19 cellular contexts compared by ENCODE assay signal in the genomic region with DNA sequence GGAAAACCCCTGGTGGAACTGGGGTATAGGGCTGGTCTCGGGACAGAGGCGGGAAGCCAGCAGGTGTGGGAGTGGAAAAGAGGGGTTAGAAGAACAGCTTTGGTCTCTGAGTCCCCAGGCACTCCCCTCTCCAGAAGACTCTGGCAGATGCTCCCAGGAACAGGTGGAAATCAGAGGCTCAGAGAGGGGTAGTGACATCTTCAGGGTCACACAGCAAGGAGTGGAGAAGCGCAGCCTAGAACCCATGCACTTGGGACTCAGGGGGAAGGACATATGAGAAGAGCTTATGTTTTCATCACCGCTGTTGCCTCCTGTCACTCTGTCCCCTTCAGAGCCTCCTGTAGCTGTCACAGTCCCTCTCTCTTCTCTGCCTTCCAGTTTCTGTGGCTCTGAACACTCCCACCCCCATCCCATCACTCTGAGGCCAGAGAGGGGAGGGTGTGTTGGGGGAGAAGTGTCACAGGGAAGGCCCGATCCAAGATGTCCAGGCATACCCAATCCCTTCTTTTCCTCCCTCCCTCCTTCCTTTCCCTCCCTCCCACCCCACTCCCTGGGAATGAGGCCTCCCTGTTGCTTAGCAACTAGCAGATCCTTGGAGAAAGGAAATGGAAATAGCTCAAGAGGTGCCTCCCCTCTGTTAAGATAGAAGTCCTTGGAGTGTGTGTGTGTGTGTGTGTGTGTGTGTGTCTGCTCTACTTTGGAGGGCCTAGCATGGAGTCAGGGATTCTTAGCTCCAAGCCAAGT. TPM values are rescaled to one million over a fixed set of nuclear protein-coding genes. Genes with fewer than 3 reads are reported as not detected.
DNase-seq lines count a peak whose midpoint lies in the region; ATAC-seq and TF ChIP-seq lines count a peak whose summit lies in the region.
"Had no signal": no experiment of that assay in that cellular context is flagged by ENCODE, and none has a peak within 500 bp of the region (broad histone marks: within the 10 kb centered on the region; RNA-seq: fewer than 3 reads in every experiment).

No MANE protein-coding gene starts in this region.

- DNase-seq in NCI-H1417 (lab: John Stamatoyannopoulos, UW) (peak in 2 of 3 experiments; percentile 22 to 44), NCI-H1417 treated with DMSO at 0.1 percent for 48 hours (lab: John Stamatoyannopoulos, UW) (no peak), NCI-H82 (lab: John Stamatoyannopoulos, UW) (peak; percentile 64), fibroblast of the aortic adventitia (ENCODE audit: low read depth) (peak; percentile 16), neural progenitor cell (ENCODE audit: low spot score) (peak; percentile 87), lower lobe of right lung (no peak), NCI-H146 treated with DMSO at 0.1 percent for 48 hours (lab: John Stamatoyannopoulos, UW; ENCODE audit: unreplicated experiment) (no peak), RWPE1 (ENCODE audit: low spot score) (no peak)
- DNase-seq: activated CD4-positive, alpha-beta T cell treated with anti-CD3 and anti-CD28 coated beads for 4 hours; activated T-cell treated with anti-CD3 and anti-CD28 coated beads, Interleukin-2, amount 50 U/mL, for 24 hours; adrenal gland; CD8-positive, alpha-beta T cell; cortex of kidney; IMR-90; NCI-H1048; T-cell had no signal

- no peak overlapping the region for H2AFZ ChIP-seq in neural progenitor cell (replicated peaks)

- H3K9me3 Mint-ChIP-seq in neural progenitor cell = no peaks in the 10 kb centered on the region
- H3K9me3 Mint-ChIP-seq: activated T-cell treated with anti-CD3 and anti-CD28 coated beads, Interleukin-2, amount 50 U/mL, for 24 hours; CD8-positive, alpha-beta T cell; T-cell had no signal

- H3K9me3 ChIP-seq in neural progenitor cell (ENCODE audit: low read depth) = no peaks in the 10 kb centered on the region
- no peaks in the 10 kb centered on the region for H3K9me3 ChIP-seq in lower lobe of right lung
- H3K9me3 ChIP-seq: adrenal gland, right atrium auricular region had no signal

- peaks cover 53% of the 10 kb centered on the region for H3K4me1 Mint-ChIP-seq in neural progenitor cell

- H3K4me1 ChIP-seq in neural progenitor cell (peaks cover 18% of the 10 kb centered on the region), lower lobe of right lung (peaks cover 4% of the 10 kb centered on the region)
- H3K4me1 ChIP-seq: adrenal gland had no signal

- H3K4me3 ChIP-seq in fibroblast of the aortic adventitia (ENCODE audit: low read depth, low read length) = no peak overlapping the region
- H3K4me3 ChIP-seq in neural progenitor cell = peak overlapping the region; percentile 45
- H3K4me3 ChIP-seq in lower lobe of right lung = no peak overlapping the region
- H3K4me3 ChIP-seq: adrenal gland, right atrium auricular region had no signal

- peaks cover 36% of the 10 kb centered on the region for H3K27me3 Mint-ChIP-seq in neural progenitor cell (ENCODE audit: insufficient read depth, low read depth)

- H3K4me3 Mint-ChIP-seq in neural progenitor cell = peak overlapping the region; percentile 74

- no peaks in the 10 kb centered on the region for H3K36me3 ChIP-seq in neural progenitor cell
- no peaks in the 10 kb centered on the region for H3K36me3 ChIP-seq in lower lobe of right lung
- H3K36me3 ChIP-seq: adrenal gland, right atrium auricular region had no signal

- H3K27me3 ChIP-seq in neural progenitor cell (peaks cover 19% of the 10 kb centered on the region), lower lobe of right lung (ENCODE audit: low read depth) (peaks cover 56% of the 10 kb centered on the region)

- no peak overlapping the region for H3K9ac ChIP-seq in neural progenitor cell

- peaks cover 24% of the 10 kb centered on the region for H3F3A ChIP-seq in neural progenitor cell (ENCODE audit: low read depth)

- H3K4me2 ChIP-seq in neural progenitor cell = peak overlapping the region; percentile 74

- CTCF ChIA-PET in RWPE1 (lab: Yijun Ruan, JAX) = interaction anchor here (1.3 kb wide), 1 partner anchor 55 kb away, joined by 7 read pairs; no protein-coding TSS in a partner anchor

- H3K27ac ChIP-seq in neural progenitor cell = no peak overlapping the region
- H3K27ac ChIP-seq in lower lobe of right lung = no peak overlapping the region
- no peak overlapping the region for H3K27ac ChIP-seq in RWPE1
- H3K27ac ChIP-seq: adrenal gland, right atrium auricular region had no signal

- intact Hi-C loops in lower lobe of right lung (cut with DNase I) = no loop called here

- no peak for ATAC-seq in lower lobe of right lung
- ATAC-seq: CD8-positive, alpha-beta T cell; esophagus mucosa; T-cell had no signal

- POLR2A ChIA-PET in RWPE1 (lab: Yijun Ruan, JAX; ENCODE audit: low non-redundant PET) = no interaction called here

- H3K36me3 Mint-ChIP-seq in neural progenitor cell = no peaks in the 10 kb centered on the region
- H3K36me3 Mint-ChIP-seq: CD8-positive, alpha-beta T cell; T-cell had no signal

- no peaks in the 10 kb centered on the region for H4K20me1 ChIP-seq in neural progenitor cell (ENCODE audit: low read depth)

- TF ChIP-seq CTCF in fibroblast of the aortic adventitia (IDR thresholded peaks at IDR 0.05; ENCODE audit: insufficient read depth, low read length) = no peak
- no peak for TF ChIP-seq CTCF in neural progenitor cell (IDR thresholded peaks at IDR 0.05)
- TF ChIP-seq CTCF in lower lobe of right lung (IDR thresholded peaks at IDR 0.05) = no peak
- no peak for TF ChIP-seq CTCF in RWPE1 (conservative IDR thresholded peaks at IDR 0.05; ENCODE audit: low read depth)

- H3K27ac Mint-ChIP-seq in neural progenitor cell = peak overlapping the region; percentile 95
- H3K27ac Mint-ChIP-seq: activated T-cell treated with anti-CD3 and anti-CD28 coated beads, Interleukin-2, amount 50 U/mL, for 24 hours; CD8-positive, alpha-beta T cell; T-cell had no signal

- no peaks in the 10 kb centered on the region for H3K79me2 ChIP-seq in neural progenitor cell (ENCODE audit: low read depth)

RNA-seq across cellular contexts. Expression of a gene that starts 32.0 kb away (rescaled TPM):
- 0.18 and 1.3 TPM in 2 replicates for total RNA-seq in fibroblast of the aortic adventitia (ENCODE audit: low replicate concordance)
- 2.2 and 4.6 TPM in 2 replicates for total RNA-seq in neural progenitor cell (ENCODE audit: low replicate concordance)
- total RNA-seq in lower lobe of right lung = 0.86 TPM
- total RNA-seq: CD8-positive, alpha-beta T cell; RPMI7951; T-cell had no signal

Comparison
In these comparisons a context has a peak if more than half of its experiments do, and no peak if none do; other contexts are left out.
1. DNase-seq: peak in NCI-H1417 (2 of 3), NCI-H82 (single experiment), fibroblast of the aortic adventitia (single experiment) and neural progenitor cell (single experiment); none in NCI-H1417 treated with DMSO at 0.1 percent for 48 hours (single experiment), lower lobe of right lung (single experiment), NCI-H146 treated with DMSO at 0.1 percent for 48 hours (single experiment) and RWPE1 (single experiment).